Comparison of ENCODE assay signal across 23 cellular contexts in the genomic region with DNA sequence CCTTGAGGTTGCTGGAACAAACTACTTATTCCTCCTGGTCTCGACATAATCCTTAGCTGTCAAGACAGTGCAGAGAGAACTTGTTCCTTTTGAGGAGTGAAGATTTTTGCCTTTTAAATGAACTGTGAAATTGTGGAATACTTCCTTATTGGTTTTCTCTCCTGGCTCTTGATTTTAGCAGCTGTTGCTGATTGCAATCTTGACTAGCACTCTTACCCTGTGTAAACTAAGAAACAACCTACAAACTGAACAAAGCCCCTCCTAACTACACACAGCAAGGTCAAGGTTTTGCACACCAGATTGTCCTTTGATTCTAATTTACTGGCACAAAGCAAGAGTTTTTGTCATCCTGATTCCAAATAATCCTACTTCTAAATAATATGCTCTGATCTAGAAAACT.
"Had no signal": no experiment of that assay in that cellular context is flagged by ENCODE, and none has a peak within 500 bp of the region (broad histone marks: within the 10 kb centered on the region; RNA-seq: fewer than 3 reads in every experiment).

No MANE protein-coding gene starts in this region.

- H3K4me1 Mint-ChIP-seq: memory B cell, neural progenitor cell had no signal

- FAIRE-seq: frontal cortex, islet of Langerhans, urothelium cell line had no signal

- H3K9ac ChIP-seq: neural progenitor cell had no signal

- H3K36me3 ChIP-seq: neural progenitor cell, ovary had no signal

- H3K9me3 Mint-ChIP-seq: memory B cell; natural killer cell treated with Interleukin-12 subunit alpha and Interleukin-12 subunit beta and Interleukin-15 and Interleukin-18, amount 100 ng/mL, for 72 hours; neural progenitor cell; type B pancreatic cell had no signal

- H3K27me3 Mint-ChIP-seq: memory B cell; natural killer cell treated with Interleukin-12 subunit alpha and Interleukin-12 subunit beta and Interleukin-15 and Interleukin-18, amount 100 ng/mL, for 72 hours; type B pancreatic cell had no signal

- H3K27ac Mint-ChIP-seq: memory B cell; mesothelial cell of epicardium; natural killer cell treated with Interleukin-12 subunit alpha and Interleukin-12 subunit beta and Interleukin-15 and Interleukin-18, amount 100 ng/mL, for 72 hours; neural progenitor cell; type B pancreatic cell had no signal

- H2AFZ ChIP-seq: neural progenitor cell had no signal

- H3K4me2 ChIP-seq: neural progenitor cell had no signal

- ATAC-seq: heart left ventricle; lower lobe of right lung; natural killer cell treated with Interleukin-12 subunit alpha and Interleukin-12 subunit beta and Interleukin-15 and Interleukin-18, amount 100 ng/mL, for 72 hours had no signal

- H3K4me3 Mint-ChIP-seq: memory B cell; mesothelial cell of epicardium; natural killer cell treated with Interleukin-12 subunit alpha and Interleukin-12 subunit beta and Interleukin-15 and Interleukin-18, amount 100 ng/mL, for 72 hours; neural progenitor cell; type B pancreatic cell had no signal

- DNase-seq: cortex of kidney; dorsolateral prefrontal cortex; effector CD8-positive, alpha-beta T cell; heart left ventricle; hypothalamus; left ventricle myocardium inferior; lower lobe of right lung; nucleus accumbens; ovary; sigmoid colon; stimulated activated CD4-positive, alpha-beta T cell treated with anti-CD3 and anti-CD28 coated beads, Interleukin-2, amount 100 ng/mL, for 24 hours; stimulated activated CD4-positive, alpha-beta T cell treated with anti-CD3 and anti-CD28 coated beads, Interleukin-4, amount 100 ng/mL, for 4 hours; stimulated activated naive CD4-positive, alpha-beta T cell had no signal

- H3K4me3 ChIP-seq: dorsolateral prefrontal cortex, heart left ventricle, left ventricle myocardium inferior, lower lobe of right lung, neural progenitor cell, ovary, right atrium auricular region, sigmoid colon, skin epidermis had no signal

- H3K9me3 ChIP-seq: left ventricle myocardium inferior, lower lobe of right lung, ovary, right atrium auricular region, sigmoid colon had no signal

- H3K27ac ChIP-seq: heart left ventricle, left ventricle myocardium inferior, lower lobe of right lung, neural progenitor cell, ovary, right atrium auricular region, sigmoid colon, skin epidermis had no signal

- H3K36me3 Mint-ChIP-seq: natural killer cell treated with Interleukin-12 subunit alpha and Interleukin-12 subunit beta and Interleukin-15 and Interleukin-18, amount 100 ng/mL, for 72 hours had no signal

- H3K27me3 ChIP-seq: dorsolateral prefrontal cortex, heart left ventricle, neural progenitor cell, ovary, right atrium auricular region, sigmoid colon had no signal

- H3K4me1 ChIP-seq: heart left ventricle, left ventricle myocardium inferior, lower lobe of right lung, neural progenitor cell, right atrium auricular region, sigmoid colon had no signal
